ENCODE assay signal across 7 cellular contexts in the genomic region with DNA sequence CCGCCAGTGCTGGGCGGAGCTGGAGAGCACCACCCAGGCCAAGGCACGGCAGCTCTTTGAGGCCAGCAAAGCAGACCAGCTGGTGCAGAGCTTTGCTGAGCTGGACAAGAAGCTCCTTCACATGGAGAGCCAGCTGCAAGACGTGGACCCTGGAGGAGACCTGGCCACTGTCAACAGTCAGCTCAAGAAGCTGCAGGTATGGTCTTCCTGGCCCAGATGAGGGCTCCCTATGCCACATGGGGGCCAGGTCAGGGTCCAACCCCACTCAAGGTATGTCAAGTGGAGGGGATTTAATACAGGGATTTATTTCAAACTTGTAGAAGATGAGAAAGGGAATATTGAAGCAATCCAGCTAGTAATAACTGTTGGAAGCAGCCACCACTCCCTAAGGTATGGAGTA.
"Had no signal": no experiment of that assay in that cellular context is flagged by ENCODE, and none has a peak within 500 bp of the region (broad histone marks: within the 10 kb centered on the region; RNA-seq: fewer than 3 reads in every experiment).

No MANE protein-coding gene starts in this region.

- H2AFZ ChIP-seq: GM23338 had no signal

- H3K4me3 ChIP-seq: GM23338, HAP-1, K562 had no signal

- H3K9me3 ChIP-seq: HAP-1 had no signal

- H3K36me3 ChIP-seq: HAP-1 had no signal

- DNase-seq: HFFc6, KG1 had no signal

- H3K9me3 Mint-ChIP-seq: GM23338, HFFc6 had no signal

- H3K4me2 ChIP-seq: GM23338 had no signal

- H3K27ac Mint-ChIP-seq: GM23338, HFFc6 had no signal

- FAIRE-seq: HTR-8/SVneo, K562 had no signal

- H3K4me3 Mint-ChIP-seq: GM23338, HFFc6 had no signal

- ATAC-seq: GM23338, HCT116, K562 had no signal
